ENCODE assay signal across 2 cellular contexts in genomic region chr9:116806075-116806474, GRCh38.
TF ChIP-seq lines count a peak whose summit lies in the region.

No MANE protein-coding gene starts in this region.

TF ChIP-seq in HCT116, 20 proteins besides CTCF, POLR2A, EP300 and RAD21:
- TF ChIP-seq FOSL1 (IDR thresholded peaks at IDR 0.05; ENCODE audit: low read depth): no peak
- TF ChIP-seq EZH2phosphoT487 (IDR thresholded peaks at IDR 0.05; ENCODE audit: borderline replicate concordance): no peak
- peak; percentile 65 for TF ChIP-seq REST (IDR thresholded peaks at IDR 0.05; ENCODE audit: low read depth)
- TF ChIP-seq SRF (IDR thresholded peaks at IDR 0.05; ENCODE audit: low read depth): no peak
- no peak for TF ChIP-seq EGR1 (IDR thresholded peaks at IDR 0.05; ENCODE audit: low read depth)
- no peak for TF ChIP-seq YY1 (IDR thresholded peaks at IDR 0.05; ENCODE audit: extremely low read depth, insufficient replicate concordance, low read depth, low read length)
- no peak for TF ChIP-seq ZNF274 (IDR thresholded peaks at IDR 0.05; ENCODE audit: low read depth, low read length)

TF ChIP-seq in H1, 55 proteins besides CTCF, POLR2A, EP300 and RAD21:
- 0 out of 4 replicates have a peak, but pooled peaks have one; percentile 26 to 30 for TF ChIP-seq SIN3A (conservative IDR thresholded peaks at IDR 0.05 in 1 of 2, IDR thresholded peaks at IDR 0.05 in 1 of 2; ENCODE audit: low read depth in 1 of 2, low read length in 2 of 2)
- TF ChIP-seq CEBPB (IDR thresholded peaks at IDR 0.05; ENCODE audit: low read depth, low read length): no peak
